15 cellular contexts compared by ENCODE assay signal in the genomic region with DNA sequence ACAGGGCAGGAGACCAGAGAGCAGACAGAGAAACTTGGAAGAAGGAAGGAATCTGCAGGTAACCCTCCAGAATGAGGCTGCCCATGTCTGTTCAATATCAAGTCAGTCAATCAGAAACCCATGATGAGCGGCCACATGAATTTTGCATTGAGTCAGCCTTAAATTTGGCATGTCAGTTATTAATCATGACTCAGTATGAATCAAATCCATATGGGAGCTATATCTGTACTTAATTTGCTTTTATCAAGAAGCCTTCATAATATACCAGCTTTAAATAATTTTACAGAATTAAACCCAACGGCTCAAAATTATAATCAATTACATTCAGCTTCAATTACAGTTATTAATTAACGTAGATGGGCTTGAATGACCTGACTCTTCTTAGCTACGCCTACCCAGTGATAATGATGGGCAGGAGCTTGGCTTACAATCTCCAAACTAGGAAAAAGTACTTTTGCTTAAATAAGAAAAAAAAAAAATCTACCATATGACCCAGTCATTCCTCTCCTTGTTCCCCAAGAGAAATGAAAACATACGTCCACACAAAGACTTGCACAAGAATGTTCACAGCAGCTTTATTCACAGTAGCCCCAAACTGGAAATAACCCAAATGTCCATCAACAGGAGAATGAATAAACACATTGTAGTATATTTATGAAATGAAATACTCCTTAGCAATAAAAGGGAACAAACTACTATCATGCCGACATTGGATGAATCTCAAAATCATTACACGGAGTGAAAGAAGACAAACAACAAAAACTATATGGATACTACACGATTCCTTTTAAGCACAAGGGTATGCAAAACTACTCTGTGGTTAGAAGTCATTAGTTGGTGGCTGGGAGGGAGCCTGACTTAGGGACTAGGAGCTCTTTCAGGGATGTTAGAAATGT. TPM values are rescaled to one million over a fixed set of nuclear protein-coding genes. Genes with fewer than 3 reads are reported as not detected.
DNase-seq lines count a peak whose midpoint lies in the region; ATAC-seq and TF ChIP-seq lines count a peak whose summit lies in the region.
"Had no signal": no experiment of that assay in that cellular context is flagged by ENCODE, and none has a peak within 500 bp of the region (broad histone marks: within the 10 kb centered on the region; RNA-seq: fewer than 3 reads in every experiment).

No MANE protein-coding gene starts in this region.

- TF ChIP-seq CTCF in uterus (IDR thresholded peaks at IDR 0.05): no peak

- H3K9ac ChIP-seq in adipocyte (ENCODE audit: low read length): no peak overlapping the region
- H3K9ac ChIP-seq: parathyroid adenoma had no signal

- H3K4me1 ChIP-seq in adipocyte (ENCODE audit: control insufficient read depth, insufficient read depth, low read length): peaks cover 19% of the 10 kb centered on the region
- H3K4me1 ChIP-seq in uterus: no peaks in the 10 kb centered on the region
- H3K4me1 ChIP-seq: parathyroid adenoma had no signal

- no peak overlapping the region for H3K27ac ChIP-seq in uterus
- H3K27ac ChIP-seq: parathyroid adenoma, PC-9 had no signal

- H3K36me3 ChIP-seq in adipocyte (ENCODE audit: control insufficient read depth, insufficient read depth, low read length, severe bottlenecking): no peaks in the 10 kb centered on the region
- no peaks in the 10 kb centered on the region for H3K36me3 ChIP-seq in uterus
- H3K36me3 ChIP-seq: heart right ventricle had no signal

- intact Hi-C loops in sciatic nerve (cut with DNase I): no loop called here
- intact Hi-C loops in uterus (cut with DNase I; ENCODE audit: low total_unique reads): no loop called here

- peak; percentile 55 for ATAC-seq in sciatic nerve

- DNase-seq in GM04503 (ENCODE audit: low read depth): peak; percentile 49
- peak; percentile 78 for DNase-seq in adipocyte (ENCODE audit: low read depth)
- DNase-seq in fibroblast of peridontal ligament (ENCODE audit: extremely low read depth): peak; percentile 93
- DNase-seq in sciatic nerve (ENCODE audit: low spot score): no peak
- DNase-seq in NK-92 treated with Interleukin-12 subunit alpha and Interleukin-12 subunit beta, amount 100 ng/mL, for 24 hours (lab: John Stamatoyannopoulos, UW): no peak
- no peak for DNase-seq in uterus
- DNase-seq in NCI-H510A (lab: John Stamatoyannopoulos, UW): no peak
- DNase-seq in OCI-M1 (lab: John Stamatoyannopoulos, UW): no peak
- DNase-seq: activated CD4-positive, alpha-beta T cell treated with anti-CD3 and anti-CD28 coated beads, Interleukin-2, amount 50 U/mL, for 1 hour; CD4-positive, alpha-beta T cell; PC-9; stimulated activated CD4-positive, alpha-beta T cell treated with anti-CD3 and anti-CD28 coated beads, Interleukin-2, amount 100 ng/mL, for 48 hours; stimulated activated naive CD4-positive, alpha-beta T cell treated with Interleukin-2 at 50 U/mL for 16 hours had no signal

- no peak for TF ChIP-seq POLR2A in uterus (IDR thresholded peaks at IDR 0.05)

- peak overlapping the region; percentile 55 for H3K4me3 ChIP-seq in adipocyte (ENCODE audit: low read length)
- H3K4me3 ChIP-seq in uterus: no peak overlapping the region
- H3K4me3 ChIP-seq: heart right ventricle, PC-9 had no signal

- H3K27me3 ChIP-seq in adipocyte (replicated peaks; ENCODE audit: control insufficient read depth, insufficient read depth, low read length) (no peaks in the 10 kb centered on the region), uterus (no peaks in the 10 kb centered on the region)
- H3K27me3 ChIP-seq: heart right ventricle had no signal

- H3K9me3 ChIP-seq in adipocyte (ENCODE audit: control insufficient read depth, low read length) (peaks cover 17% of the 10 kb centered on the region), uterus (no peaks in the 10 kb centered on the region)

RNA-seq across cellular contexts. Expression of a gene that starts 48.6 kb away (rescaled TPM):
- total RNA-seq in sciatic nerve: 22.7 TPM
- 10 to 100 TPM in 3 of 4 donors, 1 to 10 TPM in 1; 5.4 to 56.2 (median 21.0) TPM for total RNA-seq in uterus

Comparison
In these comparisons a context has a peak if more than half of its experiments do, and no peak if none do; other contexts are left out.
1. DNase-seq: peak in GM04503 (single experiment), adipocyte (single experiment) and fibroblast of peridontal ligament (single experiment); none in sciatic nerve (single experiment), NK-92 treated with Interleukin-12 subunit alpha and Interleukin-12 subunit beta, amount 100 ng/mL, for 24 hours (single experiment), uterus (0 of 2), NCI-H510A (single experiment) and OCI-M1 (single experiment).